27 cellular contexts compared by ENCODE assay signal in genomic region chr2:135504811-135505210, GRCh38.
"Had no signal": no experiment of that assay in that cellular context is flagged by ENCODE, and none has a peak within 500 bp of the region (broad histone marks: within the 10 kb centered on the region; RNA-seq: fewer than 3 reads in every experiment).

No MANE protein-coding gene starts in this region.

- H3K27ac Mint-ChIP-seq: dendritic cell treated with granulocyte-macrophage colony-stimulating factor and Interleukin-4, amounts not matched to agents 40 ng/mL and 50 ng/mL, for 4 days; effector memory CD8-positive, alpha-beta T cell; endodermal cell; immature natural killer cell; mesothelial cell of epicardium; naive B cell had no signal

- H3K4me1 ChIP-seq: colonic mucosa, esophagus squamous epithelium, gastroesophageal sphincter, heart left ventricle, left lung, lower lobe of right lung had no signal

- H3K27ac ChIP-seq: colonic mucosa, epithelial cell of prostate, esophagus squamous epithelium, gastroesophageal sphincter, heart left ventricle, hepatocyte, left lung, lower lobe of right lung had no signal

- H3K9me3 ChIP-seq: colonic mucosa, esophagus squamous epithelium, lower lobe of right lung, mucosa of descending colon had no signal

- H3K4me3 ChIP-seq: colonic mucosa, esophagus squamous epithelium, gastroesophageal sphincter, heart left ventricle, hepatocyte, left lung, lower lobe of right lung, mucosa of descending colon had no signal

- H3K27me3 Mint-ChIP-seq: dendritic cell treated with granulocyte-macrophage colony-stimulating factor and Interleukin-4, amounts not matched to agents 40 ng/mL and 50 ng/mL, for 4 days; effector memory CD8-positive, alpha-beta T cell; naive B cell had no signal

- ATAC-seq: effector memory CD8-positive, alpha-beta T cell; esophagus mucosa; gastroesophageal sphincter; heart left ventricle; left cardiac atrium; left lung; left ventricle myocardium superior; lower lobe of right lung; mucosa of descending colon had no signal

- H3K27me3 ChIP-seq: colonic mucosa, esophagus squamous epithelium, gastroesophageal sphincter, heart left ventricle, hepatocyte, left lung had no signal

- H3K36me3 ChIP-seq: colonic mucosa, left lung, lower lobe of right lung had no signal

- H3K4me3 Mint-ChIP-seq: dendritic cell treated with granulocyte-macrophage colony-stimulating factor and Interleukin-4, amounts not matched to agents 40 ng/mL and 50 ng/mL, for 4 days; effector memory CD8-positive, alpha-beta T cell; endodermal cell; immature natural killer cell; mesothelial cell of epicardium; naive B cell had no signal

- H3K4me1 Mint-ChIP-seq: endodermal cell, immature natural killer cell, mesothelial cell of epicardium, naive B cell had no signal

- FAIRE-seq: endometrium had no signal

- DNase-seq: colonic mucosa; cortex of kidney; effector CD8-positive, alpha-beta T cell; effector memory CD8-positive, alpha-beta T cell; endodermal cell; erythroblast; esophagus squamous epithelium; foreskin fibroblast; foreskin melanocyte; heart left ventricle; hypothalamus; immature natural killer cell; islet precursor cell; left cardiac atrium; left lung; left ventricle myocardium superior; lower lobe of right lung; mesenchymal stem cell; mucosa of descending colon; naive B cell had no signal
